17 cellular contexts compared by ENCODE assay signal in the genomic region with DNA sequence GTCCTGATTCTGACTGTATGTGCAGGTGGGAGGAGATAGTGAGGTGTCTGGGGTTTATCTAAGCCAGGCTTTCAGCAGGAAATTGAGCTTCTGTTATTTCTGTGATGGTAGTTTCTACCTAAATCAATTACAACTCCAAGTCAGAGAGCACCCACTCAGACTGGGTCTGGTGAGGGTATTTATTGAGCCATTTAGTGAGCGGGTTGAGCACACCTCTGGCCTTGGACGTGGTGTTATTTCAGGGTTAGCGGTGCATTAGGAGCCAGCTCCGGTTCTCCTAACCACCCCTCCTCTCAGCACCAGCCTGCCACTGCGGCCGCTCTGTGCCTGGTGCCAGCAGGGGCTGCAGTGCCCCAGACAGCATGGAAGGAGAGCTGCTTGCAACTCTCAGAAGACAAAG.
A peak's percentile ranks its signal among the peaks of the same experiment; 100 is the strongest.
DNase-seq lines count a peak whose midpoint lies in the region; ATAC-seq, FAIRE-seq and TF ChIP-seq lines count a peak whose summit lies in the region.
"Had no signal": no experiment of that assay in that cellular context is flagged by ENCODE, and none has a peak within 500 bp of the region (broad histone marks: within the 10 kb centered on the region; RNA-seq: fewer than 3 reads in every experiment).

No MANE protein-coding gene starts in this region.

- H3K27me3 Mint-ChIP-seq in activated naive CD4-positive, alpha-beta T cell treated with anti-CD3 and anti-CD28 coated beads, Interleukin-2, amount 10 ng/mL, durations not matched to agents 7 days and 5 days, result no peaks in the 10 kb centered on the region
- H3K27me3 Mint-ChIP-seq in CD14-positive monocyte (ENCODE audit: low read depth in 3 of 3), result peaks cover 0 to 5% (median 3%) of the 10 kb centered on the region in 3 donors

- H3K27me3 ChIP-seq in upper lobe of left lung, result no peaks in the 10 kb centered on the region
- H3K27me3 ChIP-seq: BE2C had no signal

- WGBS in upper lobe of left lung, 2 donors, result 86 to 87% methylated on average over 6 of the region's 6 CpGs

- no peaks in the 10 kb centered on the region for H3K4me1 Mint-ChIP-seq in activated naive CD4-positive, alpha-beta T cell treated with anti-CD3 and anti-CD28 coated beads, Interleukin-2, amount 10 ng/mL, durations not matched to agents 7 days and 5 days
- no peaks in the 10 kb centered on the region for H3K4me1 Mint-ChIP-seq in CD14-positive monocyte
- H3K4me1 Mint-ChIP-seq: CD8-positive, alpha-beta memory T cell; GM23338 had no signal

- TF ChIP-seq EP300 in upper lobe of left lung (IDR thresholded peaks at IDR 0.05), result no peak

- intact Hi-C loops in kidney (cut with DNase I) (no loop called here), CD14-positive monocyte (cut with micrococcal nuclease) (no loop called here)

- no peak overlapping the region for H3K27ac Mint-ChIP-seq in activated naive CD4-positive, alpha-beta T cell treated with anti-CD3 and anti-CD28 coated beads, Interleukin-2, amount 10 ng/mL, durations not matched to agents 7 days and 5 days
- no peak overlapping the region for H3K27ac Mint-ChIP-seq in CD14-positive monocyte
- H3K27ac Mint-ChIP-seq: GM23338 had no signal

- no peak for FAIRE-seq in kidney (lab: Jason Lieb, UNC)
- FAIRE-seq: A204.1, GM12878, GM18507 had no signal

- peak; percentile 6 for DNase-seq in activated naive CD4-positive, alpha-beta T cell treated with anti-CD3 and anti-CD28 coated beads, Interleukin-2, amount 10 ng/mL, durations not matched to agents 7 days and 5 days
- no peak for DNase-seq in activated naive CD4-positive, alpha-beta T cell treated with Interleukin-2 at 50 U/mL for 16 hours
- DNase-seq in SK-N-DZ (ENCODE audit: low spot score), result peak; percentile 69
- peak; percentile 24 for DNase-seq in kidney
- DNase-seq in upper lobe of left lung, result peak; percentile 6 to 33
- DNase-seq in CD14-positive monocyte (ENCODE audit: low spot score), result no peak
- no peak for DNase-seq in kidney glomerular epithelial cell (lab: John Stamatoyannopoulos, UW)
- DNase-seq: BE2C, DMS53, IMR-90 had no signal

- no peak for ATAC-seq in upper lobe of left lung (ENCODE audit: low FRiP score in 2 of 2)
- no peak for ATAC-seq in HG03432 (IDR thresholded peaks at IDR 0.05; ENCODE audit: unreplicated experiment)
- ATAC-seq: GM12878, GM23338 had no signal

- no peak overlapping the region for H3K9ac ChIP-seq in kidney (ENCODE audit: low read length in 2 of 2)

- TF ChIP-seq POLR2A in upper lobe of left lung (IDR thresholded peaks at IDR 0.05), result no peak

- TF ChIP-seq CTCF in kidney (IDR thresholded peaks at IDR 0.05; ENCODE audit: borderline replicate concordance, extremely low read depth, insufficient read depth) (no peak), upper lobe of left lung (IDR thresholded peaks at IDR 0.05) (no peak), CD14-positive monocyte (IDR thresholded peaks at IDR 0.05) (no peak)

- H3K4me3 Mint-ChIP-seq in activated naive CD4-positive, alpha-beta T cell treated with anti-CD3 and anti-CD28 coated beads, Interleukin-2, amount 10 ng/mL, durations not matched to agents 7 days and 5 days, result no peak overlapping the region
- H3K4me3 Mint-ChIP-seq in CD14-positive monocyte, result no peak overlapping the region
- H3K4me3 Mint-ChIP-seq: GM23338 had no signal

- H3K9me3 ChIP-seq in kidney (ENCODE audit: control insufficient read depth in 1 of 2, low read length in 2 of 2) (no peaks in the 10 kb centered on the region), upper lobe of left lung (no peaks in the 10 kb centered on the region)
- H3K9me3 ChIP-seq: BE2C, Caco-2 had no signal

- H3K4me1 ChIP-seq in kidney (ENCODE audit: control insufficient read depth in 1 of 2, insufficient read depth in 1 of 2, low read depth in 1 of 2, low read length in 2 of 2) (no peaks in the 10 kb centered on the region), upper lobe of left lung (no peaks in the 10 kb centered on the region)
- H3K4me1 ChIP-seq: BE2C, Caco-2 had no signal

- H3K36me3 ChIP-seq in kidney (ENCODE audit: control insufficient read depth in 1 of 2, insufficient read depth in 2 of 2, low read length in 2 of 2) (no peaks in the 10 kb centered on the region), upper lobe of left lung (no peaks in the 10 kb centered on the region)
- H3K36me3 ChIP-seq: BE2C had no signal

- CTCF ChIA-PET in activated naive CD4-positive, alpha-beta T cell treated with anti-CD3 and anti-CD28 coated beads, Interleukin-2, amount 10 ng/mL, durations not matched to agents 7 days and 5 days (lab: Charles Lee), result no interaction called here

- no peak overlapping the region for H3K27ac ChIP-seq in kidney (ENCODE audit: low read depth in 2 of 2, low read length in 2 of 2)
- no peak overlapping the region for H3K27ac ChIP-seq in upper lobe of left lung

- no peak overlapping the region for H3K4me3 ChIP-seq in kidney (ENCODE audit: low read length in 2 of 2)
- H3K4me3 ChIP-seq in upper lobe of left lung, result no peak overlapping the region
- H3K4me3 ChIP-seq: GM12878, GM23338 had no signal

- no peaks in the 10 kb centered on the region for H3K9me3 Mint-ChIP-seq in activated naive CD4-positive, alpha-beta T cell treated with anti-CD3 and anti-CD28 coated beads, Interleukin-2, amount 10 ng/mL, durations not matched to agents 7 days and 5 days
- H3K9me3 Mint-ChIP-seq in CD14-positive monocyte, result no peaks in the 10 kb centered on the region
- H3K9me3 Mint-ChIP-seq: CD8-positive, alpha-beta memory T cell had no signal

- no peaks in the 10 kb centered on the region for H3K36me3 Mint-ChIP-seq in activated naive CD4-positive, alpha-beta T cell treated with anti-CD3 and anti-CD28 coated beads, Interleukin-2, amount 10 ng/mL, durations not matched to agents 7 days and 5 days
- H3K36me3 Mint-ChIP-seq in CD14-positive monocyte, result no peaks in the 10 kb centered on the region
- H3K36me3 Mint-ChIP-seq: CD8-positive, alpha-beta memory T cell had no signal

Comparison
In these comparisons a context has a peak if more than half of its experiments do, and no peak if none do; other contexts are left out.
1. DNase-seq: peak in activated naive CD4-positive, alpha-beta T cell treated with anti-CD3 and anti-CD28 coated beads, Interleukin-2, amount 10 ng/mL, durations not matched to agents 7 days and 5 days (single experiment), SK-N-DZ (single experiment), kidney (single experiment) and upper lobe of left lung (2 of 2); none in activated naive CD4-positive, alpha-beta T cell treated with Interleukin-2 at 50 U/mL for 16 hours (single experiment), CD14-positive monocyte (single experiment) and kidney glomerular epithelial cell (single experiment).